ENCODE assay signal across 21 cellular contexts in the genomic region with DNA sequence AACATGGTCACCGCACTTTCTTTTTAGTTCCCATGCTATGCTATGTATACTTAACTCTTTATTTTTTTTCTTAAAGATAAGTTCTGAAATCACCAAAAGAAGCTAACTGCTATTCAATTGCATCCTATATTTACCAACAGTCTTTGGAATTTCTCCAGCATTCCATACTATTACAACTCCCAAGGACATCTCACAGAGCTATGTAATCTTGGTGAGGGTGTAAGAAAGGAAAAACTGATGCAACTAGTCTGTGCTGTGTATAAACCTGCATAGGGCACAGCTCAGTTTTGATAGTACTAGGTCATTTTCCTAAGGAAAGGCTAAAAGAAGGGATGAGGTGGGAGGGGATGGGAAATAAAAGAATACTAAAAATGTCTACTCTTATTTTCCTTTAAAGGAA.
DNase-seq lines count a peak whose midpoint lies in the region; ATAC-seq and TF ChIP-seq lines count a peak whose summit lies in the region.
"Had no signal": no experiment of that assay in that cellular context is flagged by ENCODE, and none has a peak within 500 bp of the region (broad histone marks: within the 10 kb centered on the region; RNA-seq: fewer than 3 reads in every experiment).

No MANE protein-coding gene starts in this region.

- no peaks in the 10 kb centered on the region for H3K36me3 ChIP-seq in endodermal cell (ENCODE audit: control insufficient read depth, insufficient read depth, low read length)
- H3K36me3 ChIP-seq in effector memory CD4-positive, alpha-beta T cell (ENCODE audit: control insufficient read depth, insufficient read depth, low read length), result no peaks in the 10 kb centered on the region
- H3K36me3 ChIP-seq: gastroesophageal sphincter had no signal

- H3K4me1 Mint-ChIP-seq in endodermal cell, result peaks cover 70% of the 10 kb centered on the region
- H3K4me1 Mint-ChIP-seq in mesothelial cell of epicardium, result peaks cover 71% of the 10 kb centered on the region
- peaks cover 22% of the 10 kb centered on the region for H3K4me1 Mint-ChIP-seq in activated T-helper 1 cell treated with anti-CD3 and anti-CD28 coated beads, Interleukin-12 subunit alpha, Interleukin-12 subunit beta, Interleukin-2, Interleukin-4 antibody, amounts not matched to agents 30 ng/mL and 10 ng/mL and 1 ng/mL, durations not matched to agents 14 hours and 24 hours and 36 hours (ENCODE audit: low read depth)
- H3K4me1 Mint-ChIP-seq: stimulated activated naive B cell treated with anti-CD40 and anti-IgM and Interleukin-4, amounts not matched to agents 10 μg/mL and 1 μg/mL and 100 μg/mL, for 72 hours had no signal

- H3K9ac ChIP-seq in endodermal cell (ENCODE audit: extremely low read depth, low read length, poor library complexity, severe bottlenecking), result peak overlapping the region; percentile 14

- DNase-seq in EH (ENCODE audit: low read depth), result peak; percentile 77
- DNase-seq in NCI-H460 (ENCODE audit: extremely low read depth, low read depth), result peak; percentile 97
- DNase-seq in endodermal cell, result no peak
- DNase-seq in mesothelial cell of epicardium (ENCODE audit: low spot score in 2 of 2, unreplicated experiment in 2 of 2), result no peak
- no peak for DNase-seq in effector memory CD4-positive, alpha-beta T cell
- no peak for DNase-seq in posterior cingulate gyrus
- DNase-seq in activated T-helper 1 cell treated with anti-CD3 and anti-CD28 coated beads, Interleukin-12 subunit alpha, Interleukin-12 subunit beta, Interleukin-2, Interleukin-4 antibody, amounts not matched to agents 30 ng/mL and 10 ng/mL and 1 ng/mL, durations not matched to agents 14 hours and 24 hours and 36 hours (ENCODE audit: low spot score), result no peak
- DNase-seq: activated CD8-positive, alpha-beta T cell treated with anti-CD3 and anti-CD28 coated beads, Interleukin-2, amount 10 ng/mL, durations not matched to agents 7 days and 5 days; activated effector memory CD4-positive, alpha-beta T cell treated with Interleukin-2 at 50 U/mL for 16 hours; body of pancreas; DMS79; H9; Kasumi-1; NCI-H146; NCI-H446; nucleus accumbens; stimulated activated naive B cell treated with anti-CD40 and anti-IgM and Interleukin-4, amounts not matched to agents 10 μg/mL and 1 μg/mL and 100 μg/mL, for 72 hours had no signal

- peaks cover 35% of the 10 kb centered on the region for H3K4me1 ChIP-seq in endodermal cell (ENCODE audit: control insufficient read depth, insufficient read depth, low read length)
- no peaks in the 10 kb centered on the region for H3K4me1 ChIP-seq in effector memory CD4-positive, alpha-beta T cell (ENCODE audit: control insufficient read depth, insufficient read depth, low read length, poor library complexity, severe bottlenecking)

- no peaks in the 10 kb centered on the region for H3K27me3 ChIP-seq in endodermal cell (ENCODE audit: control insufficient read depth, insufficient read depth, low read length, poor library complexity, severe bottlenecking)
- no peaks in the 10 kb centered on the region for H3K27me3 ChIP-seq in effector memory CD4-positive, alpha-beta T cell (replicated peaks; ENCODE audit: control insufficient read depth, insufficient read depth, low read length, poor library complexity, severe bottlenecking)
- H3K27me3 ChIP-seq: body of pancreas, gastroesophageal sphincter had no signal

- 95% methylated on average over 1 of the region's 1 CpG; no CpG with 5 or more reads in 1 of the 2 experiments for WGBS in endodermal cell (ENCODE audit: insufficient coverage in 1 of 2, insufficient read length in 1 of 2), 2 experiments

- H3K27me3 Mint-ChIP-seq in endodermal cell (ENCODE audit: insufficient read depth) (no peaks in the 10 kb centered on the region), mesothelial cell of epicardium (ENCODE audit: low read depth) (no peaks in the 10 kb centered on the region)
- peaks cover 23% of the 10 kb centered on the region for H3K27me3 Mint-ChIP-seq in activated T-helper 1 cell treated with anti-CD3 and anti-CD28 coated beads, Interleukin-12 subunit alpha, Interleukin-12 subunit beta, Interleukin-2, Interleukin-4 antibody, amounts not matched to agents 30 ng/mL and 10 ng/mL and 1 ng/mL, durations not matched to agents 14 hours and 24 hours and 36 hours (ENCODE audit: insufficient read depth)

- H3K9me3 Mint-ChIP-seq in endodermal cell, result no peaks in the 10 kb centered on the region
- no peaks in the 10 kb centered on the region for H3K9me3 Mint-ChIP-seq in mesothelial cell of epicardium
- H3K9me3 Mint-ChIP-seq in activated T-helper 1 cell treated with anti-CD3 and anti-CD28 coated beads, Interleukin-12 subunit alpha, Interleukin-12 subunit beta, Interleukin-2, Interleukin-4 antibody, amounts not matched to agents 30 ng/mL and 10 ng/mL and 1 ng/mL, durations not matched to agents 14 hours and 24 hours and 36 hours, result no peaks in the 10 kb centered on the region
- H3K9me3 Mint-ChIP-seq: H9; stimulated activated naive B cell treated with anti-CD40 and anti-IgM and Interleukin-4, amounts not matched to agents 10 μg/mL and 1 μg/mL and 100 μg/mL, for 72 hours had no signal

- peak overlapping the region; percentile 0 for H3K4me3 ChIP-seq in endodermal cell (ENCODE audit: low read length)
- H3K4me3 ChIP-seq in effector memory CD4-positive, alpha-beta T cell (ENCODE audit: insufficient read depth, low read depth, low read length, poor library complexity, severe bottlenecking), result no peak overlapping the region
- H3K4me3 ChIP-seq: body of pancreas, gastroesophageal sphincter, skin epidermis had no signal

- no peak for ATAC-seq in HG03432 (IDR thresholded peaks at IDR 0.05; ENCODE audit: unreplicated experiment)
- ATAC-seq: activated CD8-positive, alpha-beta T cell treated with anti-CD3 and anti-CD28 coated beads, Interleukin-2, amount 10 ng/mL, durations not matched to agents 7 days and 5 days; body of pancreas; gastroesophageal sphincter; stimulated activated naive B cell treated with anti-CD40 and anti-IgM and Interleukin-4, amounts not matched to agents 10 μg/mL and 1 μg/mL and 100 μg/mL, for 72 hours had no signal

- no peak overlapping the region for H3K27ac ChIP-seq in endodermal cell (ENCODE audit: low read depth, low read length)
- H3K27ac ChIP-seq in effector memory CD4-positive, alpha-beta T cell (ENCODE audit: insufficient read depth, low read length, poor library complexity, severe bottlenecking), result no peak overlapping the region
- H3K27ac ChIP-seq: body of pancreas, C4-2B, gastroesophageal sphincter had no signal

- TF ChIP-seq CTCF in endodermal cell (conservative IDR thresholded peaks at IDR 0.05) (no peak), mesothelial cell of epicardium (IDR thresholded peaks at IDR 0.05; ENCODE audit: unreplicated experiment) (no peak)

- H3K9me3 ChIP-seq in endodermal cell (ENCODE audit: control insufficient read depth, low read length), result no peaks in the 10 kb centered on the region
- H3K9me3 ChIP-seq in effector memory CD4-positive, alpha-beta T cell (ENCODE audit: control insufficient read depth, low read length), result no peaks in the 10 kb centered on the region
- H3K9me3 ChIP-seq: body of pancreas, gastroesophageal sphincter had no signal

- H3K27ac Mint-ChIP-seq in endodermal cell (peak overlapping the region; percentile 4), mesothelial cell of epicardium (peak overlapping the region; percentile 92)
- H3K27ac Mint-ChIP-seq in activated T-helper 1 cell treated with anti-CD3 and anti-CD28 coated beads, Interleukin-12 subunit alpha, Interleukin-12 subunit beta, Interleukin-2, Interleukin-4 antibody, amounts not matched to agents 30 ng/mL and 10 ng/mL and 1 ng/mL, durations not matched to agents 14 hours and 24 hours and 36 hours, result no peak overlapping the region
- H3K27ac Mint-ChIP-seq: activated CD8-positive, alpha-beta T cell treated with anti-CD3 and anti-CD28 coated beads, Interleukin-2, amount 10 ng/mL, durations not matched to agents 7 days and 5 days; stimulated activated naive B cell treated with anti-CD40 and anti-IgM and Interleukin-4, amounts not matched to agents 10 μg/mL and 1 μg/mL and 100 μg/mL, for 72 hours had no signal

- H3K4me3 Mint-ChIP-seq in endodermal cell (no peak overlapping the region), mesothelial cell of epicardium (no peak overlapping the region)
- H3K4me3 Mint-ChIP-seq in activated T-helper 1 cell treated with anti-CD3 and anti-CD28 coated beads, Interleukin-12 subunit alpha, Interleukin-12 subunit beta, Interleukin-2, Interleukin-4 antibody, amounts not matched to agents 30 ng/mL and 10 ng/mL and 1 ng/mL, durations not matched to agents 14 hours and 24 hours and 36 hours, result no peak overlapping the region
- H3K4me3 Mint-ChIP-seq: activated CD8-positive, alpha-beta T cell treated with anti-CD3 and anti-CD28 coated beads, Interleukin-2, amount 10 ng/mL, durations not matched to agents 7 days and 5 days; H9; stimulated activated naive B cell treated with anti-CD40 and anti-IgM and Interleukin-4, amounts not matched to agents 10 μg/mL and 1 μg/mL and 100 μg/mL, for 72 hours had no signal

- H3K36me3 Mint-ChIP-seq in endodermal cell (ENCODE audit: low read depth), result no peaks in the 10 kb centered on the region
- H3K36me3 Mint-ChIP-seq in mesothelial cell of epicardium, result peaks cover 2% of the 10 kb centered on the region
- H3K36me3 Mint-ChIP-seq in activated T-helper 1 cell treated with anti-CD3 and anti-CD28 coated beads, Interleukin-12 subunit alpha, Interleukin-12 subunit beta, Interleukin-2, Interleukin-4 antibody, amounts not matched to agents 30 ng/mL and 10 ng/mL and 1 ng/mL, durations not matched to agents 14 hours and 24 hours and 36 hours (ENCODE audit: low read depth), result no peaks in the 10 kb centered on the region
- H3K36me3 Mint-ChIP-seq: stimulated activated naive B cell treated with anti-CD40 and anti-IgM and Interleukin-4, amounts not matched to agents 10 μg/mL and 1 μg/mL and 100 μg/mL, for 72 hours had no signal

- intact Hi-C loops in posterior cingulate gyrus (cut with DNase I), result no loop called here
- intact Hi-C loops in activated T-helper 1 cell treated with anti-CD3 and anti-CD28 coated beads, Interleukin-12 subunit alpha, Interleukin-12 subunit beta, Interleukin-2, Interleukin-4 antibody, amounts not matched to agents 30 ng/mL and 10 ng/mL and 1 ng/mL, durations not matched to agents 14 hours and 24 hours and 36 hours (cut with micrococcal nuclease), result no loop called here

Comparison
In these comparisons a context has a peak if more than half of its experiments do, and no peak if none do; other contexts are left out.
1. DNase-seq: peak in EH (single experiment) and NCI-H460 (single experiment); none in endodermal cell (single experiment), mesothelial cell of epicardium (0 of 2), effector memory CD4-positive, alpha-beta T cell (0 of 3), posterior cingulate gyrus (0 of 10) and activated T-helper 1 cell treated with anti-CD3 and anti-CD28 coated beads, Interleukin-12 subunit alpha, Interleukin-12 subunit beta, Interleukin-2, Interleukin-4 antibody, amounts not matched to agents 30 ng/mL and 10 ng/mL and 1 ng/mL, durations not matched to agents 14 hours and 24 hours and 36 hours (single experiment).